8 cellular contexts compared by ENCODE assay signal in the genomic region with DNA sequence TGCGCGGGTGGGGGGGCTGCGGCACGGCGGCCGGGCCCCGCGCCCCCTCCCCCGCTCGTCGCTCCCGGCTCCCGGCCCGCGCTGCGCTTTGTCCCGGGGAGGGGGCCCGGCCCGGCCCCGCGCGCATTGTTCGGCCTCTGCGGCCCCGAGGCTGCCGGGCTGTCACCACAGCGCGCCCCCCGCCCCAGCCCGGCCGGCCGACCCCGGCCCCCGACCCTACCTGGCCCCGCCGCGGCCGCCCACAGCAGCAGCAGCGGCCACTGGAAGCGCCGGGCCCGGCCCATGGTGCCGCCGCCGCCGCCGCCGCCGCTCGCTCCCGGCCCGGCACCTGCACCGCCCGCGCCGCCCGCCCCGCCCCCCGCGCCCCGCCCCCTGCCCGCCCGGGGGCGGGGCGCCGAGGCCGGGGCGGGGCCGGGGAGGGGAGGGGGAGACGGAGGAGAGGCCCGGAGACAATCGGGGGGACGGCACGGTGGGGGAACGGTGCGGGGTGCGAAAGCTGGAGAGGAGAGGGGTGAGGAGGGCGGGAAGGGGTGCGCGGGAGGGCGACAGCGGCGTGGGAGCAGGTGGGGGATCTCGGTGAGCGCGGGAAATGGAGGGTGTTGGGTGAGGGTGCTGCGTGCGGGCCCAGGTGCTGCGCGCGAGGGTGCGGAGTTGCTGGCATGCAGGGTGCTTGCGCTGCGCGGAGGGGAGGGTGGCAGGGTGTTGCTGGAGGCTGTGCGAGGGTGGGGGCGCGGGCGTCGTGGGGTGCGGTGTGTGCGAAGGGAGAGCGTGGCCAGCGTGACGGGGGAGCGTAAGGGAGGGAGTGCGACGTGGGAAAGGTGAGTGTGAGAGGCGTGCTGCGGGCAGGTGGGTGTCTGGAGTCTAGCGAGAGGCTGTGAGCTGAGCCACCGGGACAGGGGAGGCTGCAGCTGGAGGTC. TPM values are rescaled to one million over a fixed set of nuclear protein-coding genes. Genes with fewer than 3 reads are reported as not detected.
DNase-seq lines count a peak whose midpoint lies in the region; ATAC-seq, FAIRE-seq and TF ChIP-seq lines count a peak whose summit lies in the region.

A gene with protein sequence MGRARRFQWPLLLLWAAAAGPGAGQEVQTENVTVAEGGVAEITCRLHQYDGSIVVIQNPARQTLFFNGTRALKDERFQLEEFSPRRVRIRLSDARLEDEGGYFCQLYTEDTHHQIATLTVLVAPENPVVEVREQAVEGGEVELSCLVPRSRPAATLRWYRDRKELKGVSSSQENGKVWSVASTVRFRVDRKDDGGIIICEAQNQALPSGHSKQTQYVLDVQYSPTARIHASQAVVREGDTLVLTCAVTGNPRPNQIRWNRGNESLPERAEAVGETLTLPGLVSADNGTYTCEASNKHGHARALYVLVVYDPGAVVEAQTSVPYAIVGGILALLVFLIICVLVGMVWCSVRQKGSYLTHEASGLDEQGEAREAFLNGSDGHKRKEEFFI (minus strand): TSS at position 344 of the 917 bp plus-strand sequence. CDS start 60 bp downstream, at position 284.

- peak within 1 kb of the TSS; percentile 60 for H3K9ac ChIP-seq in endocrine pancreas (ENCODE audit: control insufficient read depth, insufficient read depth, low read length)
- peak within 1 kb of the TSS in 1 of 2 donors; percentile 26 for H3K9ac ChIP-seq in mucosa of rectum (ENCODE audit: low read depth in 1 of 2, low read length in 2 of 2)

- H3K36me3 ChIP-seq in MG63 (no peaks in the 10 kb centered on the region), endocrine pancreas (ENCODE audit: control insufficient read depth, insufficient read depth, low read length) (no peaks in the 10 kb centered on the region), mucosa of rectum (ENCODE audit: control insufficient read depth in 2 of 2, insufficient read depth in 2 of 2, low read length in 2 of 2) (no peaks in the 10 kb centered on the region)

- H3K9me3 ChIP-seq in MG63, result no peaks in the 10 kb centered on the region
- no peaks in the 10 kb centered on the region for H3K9me3 ChIP-seq in endocrine pancreas (ENCODE audit: control insufficient read depth, low read length)
- H3K9me3 ChIP-seq in mucosa of rectum (ENCODE audit: control insufficient read depth in 2 of 2, low read length in 2 of 2), result no peaks in the 10 kb centered on the region

- H3K4me3 ChIP-seq in MG63 (peak within 1 kb of the TSS; percentile 33), endocrine pancreas (ENCODE audit: control insufficient read depth, insufficient read depth, low read length) (no peak within 1 kb of the TSS), mucosa of rectum (ENCODE audit: low read length in 2 of 2) (peak within 1 kb of the TSS; percentile 65 to 72)

- peak within 1 kb of the TSS; percentile 69 for H3K4me3 Mint-ChIP-seq in activated CD8-positive, alpha-beta memory T cell treated with anti-CD3 and anti-CD28 coated beads, Interleukin-2, amount 10 ng/mL, durations not matched to agents 7 days and 5 days
- H3K4me3 Mint-ChIP-seq in stimulated activated naive CD8-positive, alpha-beta T cell treated with anti-CD3 and anti-CD28 coated beads, Interleukin-15, amount 100 ng/mL, for 72 hours, result peak within 1 kb of the TSS; percentile 77 to 78

- peak; percentile 83 for ATAC-seq in activated CD8-positive, alpha-beta memory T cell treated with anti-CD3 and anti-CD28 coated beads, Interleukin-2, amount 10 ng/mL, durations not matched to agents 7 days and 5 days
- ATAC-seq in stimulated activated naive CD8-positive, alpha-beta T cell treated with anti-CD3 and anti-CD28 coated beads, Interleukin-15, amount 100 ng/mL, for 72 hours, result peak; percentile 78

- H3K4me1 ChIP-seq in endocrine pancreas (ENCODE audit: control insufficient read depth, insufficient read depth, low read length), result no peaks in the 10 kb centered on the region
- peaks cover 10% of the 10 kb centered on the region in 2 donors for H3K4me1 ChIP-seq in mucosa of rectum (ENCODE audit: control insufficient read depth in 2 of 2, insufficient read depth in 2 of 2, low read length in 2 of 2)

- peaks cover 10% of the 10 kb centered on the region for H3K4me1 Mint-ChIP-seq in activated CD8-positive, alpha-beta memory T cell treated with anti-CD3 and anti-CD28 coated beads, Interleukin-2, amount 10 ng/mL, durations not matched to agents 7 days and 5 days
- peaks cover 27% of the 10 kb centered on the region for H3K4me1 Mint-ChIP-seq in stimulated activated naive CD8-positive, alpha-beta T cell treated with anti-CD3 and anti-CD28 coated beads, Interleukin-15, amount 100 ng/mL, for 72 hours

- H3K27ac Mint-ChIP-seq in activated CD8-positive, alpha-beta memory T cell treated with anti-CD3 and anti-CD28 coated beads, Interleukin-2, amount 10 ng/mL, durations not matched to agents 7 days and 5 days, result no peak within 1 kb of the TSS
- H3K27ac Mint-ChIP-seq in stimulated activated naive CD8-positive, alpha-beta T cell treated with anti-CD3 and anti-CD28 coated beads, Interleukin-15, amount 100 ng/mL, for 72 hours, result peak within 1 kb of the TSS; percentile 22 to 73

- CTCF ChIA-PET in activated CD8-positive, alpha-beta memory T cell treated with anti-CD3 and anti-CD28 coated beads, Interleukin-2, amount 10 ng/mL, durations not matched to agents 7 days and 5 days (lab: Charles Lee), result no interaction called here

- intact Hi-C loops in posterior vena cava (cut with DNase I), result no loop called here

- peak within 1 kb of the TSS; percentile 30; the same call in 1 of the 2 replicates for H3K27ac ChIP-seq in C4-2B
- no peak within 1 kb of the TSS for H3K27ac ChIP-seq in mucosa of rectum (ENCODE audit: low read depth in 2 of 2, low read length in 2 of 2)

- peaks cover 26% of the 10 kb centered on the region for H3K27me3 ChIP-seq in MG63
- no peaks in the 10 kb centered on the region for H3K27me3 ChIP-seq in endocrine pancreas (ENCODE audit: control insufficient read depth, insufficient read depth, low read length)
- peaks cover 18 to 23% of the 10 kb centered on the region in 2 donors for H3K27me3 ChIP-seq in mucosa of rectum (ENCODE audit: control insufficient read depth in 2 of 2, insufficient read depth in 2 of 2, low read length in 2 of 2)

- DNase-seq in MG63, result no peak
- no peak for DNase-seq in activated CD8-positive, alpha-beta memory T cell treated with anti-CD3 and anti-CD28 coated beads, Interleukin-2, amount 10 ng/mL, durations not matched to agents 7 days and 5 days
- peak; percentile 41 to 42 for DNase-seq in stimulated activated naive CD8-positive, alpha-beta T cell treated with anti-CD3 and anti-CD28 coated beads, Interleukin-15, amount 100 ng/mL, for 72 hours
- no peak for DNase-seq in RCC 7860 (ENCODE audit: low spot score)
- DNase-seq in posterior vena cava (ENCODE audit: low spot score), result no peak

- peaks cover 41% of the 10 kb centered on the region for H3K27me3 Mint-ChIP-seq in activated CD8-positive, alpha-beta memory T cell treated with anti-CD3 and anti-CD28 coated beads, Interleukin-2, amount 10 ng/mL, durations not matched to agents 7 days and 5 days
- peaks cover 69% of the 10 kb centered on the region for H3K27me3 Mint-ChIP-seq in stimulated activated naive CD8-positive, alpha-beta T cell treated with anti-CD3 and anti-CD28 coated beads, Interleukin-15, amount 100 ng/mL, for 72 hours

- H3K36me3 Mint-ChIP-seq in activated CD8-positive, alpha-beta memory T cell treated with anti-CD3 and anti-CD28 coated beads, Interleukin-2, amount 10 ng/mL, durations not matched to agents 7 days and 5 days, result no peaks in the 10 kb centered on the region

- no peak for TF ChIP-seq CTCF in C4-2B (conservative IDR thresholded peaks at IDR 0.05)

- no peaks in the 10 kb centered on the region for H3K9me3 Mint-ChIP-seq in activated CD8-positive, alpha-beta memory T cell treated with anti-CD3 and anti-CD28 coated beads, Interleukin-2, amount 10 ng/mL, durations not matched to agents 7 days and 5 days (ENCODE audit: low read depth)
- no peaks in the 10 kb centered on the region for H3K9me3 Mint-ChIP-seq in stimulated activated naive CD8-positive, alpha-beta T cell treated with anti-CD3 and anti-CD28 coated beads, Interleukin-15, amount 100 ng/mL, for 72 hours

- FAIRE-seq in RCC 7860 (lab: Jason Lieb, UNC), result no peak

RNA-seq across cellular contexts. Expression of the gene that starts here (rescaled TPM):
- 0.22 and 3.0 TPM in 2 replicates for total RNA-seq in MG63 (2014; rRNA removed; shearing (Covaris generic); ENCODE audit: low replicate concordance)
- under 1 TPM; 0.09 to 0.12 TPM for total RNA-seq in activated CD8-positive, alpha-beta memory T cell treated with anti-CD3 and anti-CD28 coated beads, Interleukin-2, amount 10 ng/mL, durations not matched to agents 7 days and 5 days
- total RNA-seq in posterior vena cava, result 1 to 10 TPM; 3.3 to 4.0 TPM

Comparison
In these comparisons a context has a peak if more than half of its experiments do, and no peak if none do; other contexts are left out.
1. Peak in ATAC-seq in activated CD8-positive, alpha-beta memory T cell treated with anti-CD3 and anti-CD28 coated beads, Interleukin-2, amount 10 ng/mL, durations not matched to agents 7 days and 5 days; RNA of the gene not detected or under 1 TPM.
2. DNase-seq: peak in stimulated activated naive CD8-positive, alpha-beta T cell treated with anti-CD3 and anti-CD28 coated beads, Interleukin-15, amount 100 ng/mL, for 72 hours (2 of 2); none in MG63 (single experiment), activated CD8-positive, alpha-beta memory T cell treated with anti-CD3 and anti-CD28 coated beads, Interleukin-2, amount 10 ng/mL, durations not matched to agents 7 days and 5 days (single experiment), RCC 7860 (single experiment) and posterior vena cava (single experiment).